1 cellular context compared by ENCODE assay signal in the genomic region with DNA sequence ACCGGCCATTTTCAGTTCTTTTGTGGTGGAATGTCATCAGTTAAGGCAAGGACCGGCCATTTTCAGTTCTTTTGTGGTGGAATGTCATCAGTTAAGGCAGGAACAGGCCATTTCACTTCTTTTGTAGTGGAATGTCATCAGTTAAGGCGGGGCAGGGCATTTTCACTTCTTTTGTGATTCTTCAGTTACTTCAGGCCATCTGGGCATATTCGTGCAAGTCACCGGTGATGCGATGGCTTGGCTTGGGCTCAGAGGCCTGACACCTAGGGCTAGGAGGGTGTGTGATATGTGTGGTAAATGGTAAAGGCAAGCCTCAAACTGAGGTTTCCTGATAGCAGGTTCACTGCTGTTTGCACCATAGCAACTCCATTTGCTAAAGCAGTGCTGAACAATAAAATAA.
TF ChIP-seq lines count a peak whose summit lies in the region.

No MANE protein-coding gene starts in this region.

TF ChIP-seq in GM23338, 12 proteins besides CTCF, POLR2A, EP300 and RAD21:
- TF ChIP-seq NANOG (IDR thresholded peaks at IDR 0.05; ENCODE audit: borderline replicate concordance): peak; percentile 2
